Comparison of ENCODE assay signal across 20 cellular contexts in the genomic region with DNA sequence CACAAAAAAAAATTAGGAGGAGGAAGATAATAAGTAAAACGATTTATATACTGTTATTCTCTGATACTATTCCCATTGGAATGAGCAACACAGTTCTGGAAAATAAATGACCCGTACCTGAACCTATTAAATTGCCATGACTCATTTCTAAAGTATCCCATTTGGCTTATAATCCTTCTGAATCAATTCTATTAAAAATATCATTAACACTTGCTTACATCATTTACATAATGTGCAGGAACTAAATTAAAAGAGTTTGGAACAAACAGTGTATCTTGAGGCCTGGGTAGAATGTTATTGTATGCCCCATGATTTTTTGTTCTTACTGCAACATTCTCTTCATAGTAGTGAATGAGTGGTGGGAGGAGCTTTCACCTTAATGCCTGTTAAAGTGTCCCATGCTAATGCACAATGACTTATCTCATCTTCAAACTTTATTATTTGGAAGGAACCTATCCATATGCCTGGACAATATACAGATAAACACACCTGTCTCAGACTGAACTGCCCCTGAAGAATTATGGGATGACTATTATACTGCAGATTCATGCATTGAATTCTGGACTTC.
DNase-seq lines count a peak whose midpoint lies in the region; TF ChIP-seq lines count a peak whose summit lies in the region.
"Had no signal": no experiment of that assay in that cellular context is flagged by ENCODE, and none has a peak within 500 bp of the region (broad histone marks: within the 10 kb centered on the region; RNA-seq: fewer than 3 reads in every experiment).

No MANE protein-coding gene starts in this region.

- TF ChIP-seq CTCF in osteoblast (IDR thresholded peaks at IDR 0.05; ENCODE audit: extremely low read depth, low read depth, low read length) (no peak), GM20000 (IDR thresholded peaks at IDR 0.05; ENCODE audit: extremely low read depth, missing control alignments) (no peak)

- no peaks in the 10 kb centered on the region for H3K27me3 Mint-ChIP-seq in activated T-cell treated with anti-CD3 and anti-CD28 coated beads, Interleukin-2, amount 50 U/mL, for 24 hours
- no peaks in the 10 kb centered on the region for H3K27me3 Mint-ChIP-seq in activated T-helper 1 cell treated with anti-CD3 and anti-CD28 coated beads, Interleukin-12 subunit alpha, Interleukin-12 subunit beta, Interleukin-2, Interleukin-4 antibody, amounts not matched to agents 30 ng/mL and 10 ng/mL and 1 ng/mL, durations not matched to agents 14 hours and 24 hours and 36 hours (ENCODE audit: insufficient read depth)

- H3K79me2 ChIP-seq in osteoblast (ENCODE audit: insufficient read depth, low read length): no peaks in the 10 kb centered on the region

- no peak for DNase-seq in activated T-cell treated with anti-CD3 and anti-CD28 coated beads, Interleukin-2, amount 50 U/mL, for 24 hours
- DNase-seq in activated T-cell treated with anti-CD3 and anti-CD28 coated beads, Interleukin-2, amount 50 U/mL, for 1 hour: no peak
- DNase-seq in LHCN-M2 (ENCODE audit: low read depth): peak; percentile 1
- DNase-seq in activated T-helper 1 cell treated with anti-CD3 and anti-CD28 coated beads, Interleukin-12 subunit alpha, Interleukin-12 subunit beta, Interleukin-2, Interleukin-4 antibody, amounts not matched to agents 30 ng/mL and 10 ng/mL and 1 ng/mL, durations not matched to agents 14 hours and 24 hours and 36 hours (ENCODE audit: low spot score): no peak
- peak; percentile 11 for DNase-seq in osteoblast (ENCODE audit: insufficient read length, low spot score, missing footprints)
- no peak for DNase-seq in GM20000 (ENCODE audit: low spot score)
- DNase-seq in NCI-H82 (lab: John Stamatoyannopoulos, UW): no peak
- DNase-seq in stimulated activated CD4-positive, alpha-beta T cell treated with anti-CD3 and anti-CD28 coated beads, Interleukin-4, amount 100 ng/mL, for 4 hours: no peak
- DNase-seq: activated CD4-positive, CD25-positive, alpha-beta regulatory T cell treated with anti-CD3 and anti-CD28 coated beads, Interleukin-2, amount 50 U/mL, for 72 hours; activated CD8-positive, alpha-beta memory T cell treated with anti-CD3 and anti-CD28 coated beads, Interleukin-2, amount 50 U/mL, for 4 hours; hypothalamus; islet precursor cell; lower lobe of right lung; NCI-H1417 treated with DMSO at 0.1 percent for 48 hours; NCI-H2107; NCI-H510A treated with DMSO at 0.1 percent for 48 hours; substantia nigra had no signal

- no peak overlapping the region for H3K27ac ChIP-seq in osteoblast (ENCODE audit: low read depth, low read length)
- H3K27ac ChIP-seq: BLaER1 treated with 17β-estradiol and CSF1 and Interleukin-3, amounts not matched to agents 10 nM and 100 nM; epithelial cell of prostate; lower lobe of right lung; neural progenitor cell had no signal

- H3K4me1 ChIP-seq in osteoblast (ENCODE audit: insufficient read depth, low read length): no peaks in the 10 kb centered on the region
- H3K4me1 ChIP-seq: lower lobe of right lung, neural progenitor cell had no signal

- H3K4me2 ChIP-seq in osteoblast (ENCODE audit: insufficient read depth, low read length): no peak overlapping the region
- H3K4me2 ChIP-seq: neural progenitor cell had no signal

- intact Hi-C loops in activated T-helper 1 cell treated with anti-CD3 and anti-CD28 coated beads, Interleukin-12 subunit alpha, Interleukin-12 subunit beta, Interleukin-2, Interleukin-4 antibody, amounts not matched to agents 30 ng/mL and 10 ng/mL and 1 ng/mL, durations not matched to agents 14 hours and 24 hours and 36 hours (cut with micrococcal nuclease): loop anchor here (1.0 to 10.0 kb wide), 8 partner anchors 114 to 1350 kb away; partner anchors contain the start of genes ACVR2A and EPC2

- no peak overlapping the region for H2AFZ ChIP-seq in osteoblast (ENCODE audit: low read length)
- H2AFZ ChIP-seq: neural progenitor cell had no signal

- peak overlapping the region; percentile 17 for H3K4me3 Mint-ChIP-seq in activated T-cell treated with anti-CD3 and anti-CD28 coated beads, Interleukin-2, amount 50 U/mL, for 24 hours
- peak overlapping the region; percentile 38 for H3K4me3 Mint-ChIP-seq in activated T-helper 1 cell treated with anti-CD3 and anti-CD28 coated beads, Interleukin-12 subunit alpha, Interleukin-12 subunit beta, Interleukin-2, Interleukin-4 antibody, amounts not matched to agents 30 ng/mL and 10 ng/mL and 1 ng/mL, durations not matched to agents 14 hours and 24 hours and 36 hours
- H3K4me3 Mint-ChIP-seq: neural progenitor cell had no signal

- H3K9me3 Mint-ChIP-seq in activated T-cell treated with anti-CD3 and anti-CD28 coated beads, Interleukin-2, amount 50 U/mL, for 24 hours: peaks cover 10% of the 10 kb centered on the region
- peaks cover 36% of the 10 kb centered on the region for H3K9me3 Mint-ChIP-seq in activated T-helper 1 cell treated with anti-CD3 and anti-CD28 coated beads, Interleukin-12 subunit alpha, Interleukin-12 subunit beta, Interleukin-2, Interleukin-4 antibody, amounts not matched to agents 30 ng/mL and 10 ng/mL and 1 ng/mL, durations not matched to agents 14 hours and 24 hours and 36 hours
- H3K9me3 Mint-ChIP-seq: neural progenitor cell had no signal

- H3K27ac Mint-ChIP-seq in activated T-cell treated with anti-CD3 and anti-CD28 coated beads, Interleukin-2, amount 50 U/mL, for 24 hours: peak overlapping the region; percentile 88
- peak overlapping the region; percentile 73 for H3K27ac Mint-ChIP-seq in activated T-helper 1 cell treated with anti-CD3 and anti-CD28 coated beads, Interleukin-12 subunit alpha, Interleukin-12 subunit beta, Interleukin-2, Interleukin-4 antibody, amounts not matched to agents 30 ng/mL and 10 ng/mL and 1 ng/mL, durations not matched to agents 14 hours and 24 hours and 36 hours
- H3K27ac Mint-ChIP-seq: neural progenitor cell had no signal

- no peaks in the 10 kb centered on the region for H3K36me3 ChIP-seq in osteoblast (ENCODE audit: insufficient read depth, low read length)
- H3K36me3 ChIP-seq: BLaER1 treated with 17β-estradiol and CSF1 and Interleukin-3, amounts not matched to agents 10 nM and 100 nM; lower lobe of right lung; neural progenitor cell had no signal

- H3K4me3 ChIP-seq in osteoblast (ENCODE audit: insufficient read depth, low read length): no peak overlapping the region
- H3K4me3 ChIP-seq: BLaER1 treated with 17β-estradiol and CSF1 and Interleukin-3, amounts not matched to agents 10 nM and 100 nM; lower lobe of right lung; neural progenitor cell had no signal

- peaks cover 16% of the 10 kb centered on the region for H3K36me3 Mint-ChIP-seq in activated T-cell treated with anti-CD3 and anti-CD28 coated beads, Interleukin-2, amount 50 U/mL, for 24 hours (ENCODE audit: low read depth)
- H3K36me3 Mint-ChIP-seq in activated T-helper 1 cell treated with anti-CD3 and anti-CD28 coated beads, Interleukin-12 subunit alpha, Interleukin-12 subunit beta, Interleukin-2, Interleukin-4 antibody, amounts not matched to agents 30 ng/mL and 10 ng/mL and 1 ng/mL, durations not matched to agents 14 hours and 24 hours and 36 hours (ENCODE audit: low read depth): peaks cover 24% of the 10 kb centered on the region
- H3K36me3 Mint-ChIP-seq: neural progenitor cell had no signal

- H3K27me3 ChIP-seq in osteoblast (ENCODE audit: insufficient read depth, low read length): no peaks in the 10 kb centered on the region
- H3K27me3 ChIP-seq: BLaER1 treated with 17β-estradiol and CSF1 and Interleukin-3, amounts not matched to agents 10 nM and 100 nM; neural progenitor cell had no signal

- H4K20me1 ChIP-seq in osteoblast (ENCODE audit: insufficient read depth, low read length): no peaks in the 10 kb centered on the region
- H4K20me1 ChIP-seq: BLaER1 treated with 17β-estradiol and CSF1 and Interleukin-3, amounts not matched to agents 10 nM and 100 nM had no signal

- H3K9me3 ChIP-seq in osteoblast (ENCODE audit: low read depth, low read length): no peaks in the 10 kb centered on the region
- H3K9me3 ChIP-seq: BLaER1 treated with 17β-estradiol and CSF1 and Interleukin-3, amounts not matched to agents 10 nM and 100 nM; lower lobe of right lung had no signal

- peaks cover 89% of the 10 kb centered on the region for H3K4me1 Mint-ChIP-seq in activated T-cell treated with anti-CD3 and anti-CD28 coated beads, Interleukin-2, amount 50 U/mL, for 24 hours (ENCODE audit: low read depth)
- H3K4me1 Mint-ChIP-seq in activated T-helper 1 cell treated with anti-CD3 and anti-CD28 coated beads, Interleukin-12 subunit alpha, Interleukin-12 subunit beta, Interleukin-2, Interleukin-4 antibody, amounts not matched to agents 30 ng/mL and 10 ng/mL and 1 ng/mL, durations not matched to agents 14 hours and 24 hours and 36 hours (ENCODE audit: low read depth): peaks cover 89% of the 10 kb centered on the region
- H3K4me1 Mint-ChIP-seq: neural progenitor cell had no signal

Comparison
In these comparisons a context has a peak if more than half of its experiments do, and no peak if none do; other contexts are left out.
1. DNase-seq: peak in LHCN-M2 (single experiment) and osteoblast (single experiment); none in activated T-cell treated with anti-CD3 and anti-CD28 coated beads, Interleukin-2, amount 50 U/mL, for 24 hours (single experiment), activated T-cell treated with anti-CD3 and anti-CD28 coated beads, Interleukin-2, amount 50 U/mL, for 1 hour (single experiment), activated T-helper 1 cell treated with anti-CD3 and anti-CD28 coated beads, Interleukin-12 subunit alpha, Interleukin-12 subunit beta, Interleukin-2, Interleukin-4 antibody, amounts not matched to agents 30 ng/mL and 10 ng/mL and 1 ng/mL, durations not matched to agents 14 hours and 24 hours and 36 hours (single experiment), GM20000 (single experiment), NCI-H82 (single experiment) and stimulated activated CD4-positive, alpha-beta T cell treated with anti-CD3 and anti-CD28 coated beads, Interleukin-4, amount 100 ng/mL, for 4 hours (0 of 2).